8 cellular contexts compared by ENCODE assay signal in genomic region chr11:115967203-115967602, GRCh38.
A peak's percentile ranks its signal among the peaks of the same experiment; 100 is the strongest.
DNase-seq lines count a peak whose midpoint lies in the region; TF ChIP-seq lines count a peak whose summit lies in the region.
"Not testable (repeated sequence)": the region's sequence is repeated elsewhere in the genome, so short reads cannot be mapped to it uniquely, and the experiment has no call there.

No MANE protein-coding gene starts in this region.

- POLR2A ChIA-PET in Caco-2 (lab: Charles Lee): not testable (repeated sequence)

- not testable (repeated sequence) for H3K9ac ChIP-seq in iPS-18a (ENCODE audit: low read length); smooth muscle cell (ENCODE audit: low read depth)

- not testable (repeated sequence) for H3K79me2 ChIP-seq in smooth muscle cell (ENCODE audit: low read depth)

- not testable (repeated sequence) for H3K4me3 Mint-ChIP-seq in Caco-2 (ENCODE audit: unreplicated experiment)
- peak overlapping the region; percentile 24 for H3K4me3 Mint-ChIP-seq in mesothelial cell of epicardium

- H3K27ac ChIP-seq in iPS-18a (ENCODE audit: low read length); smooth muscle cell (ENCODE audit: low read depth): not testable (repeated sequence)

- not testable (repeated sequence) for H3K9me3 ChIP-seq in Caco-2; iPS-18a (ENCODE audit: control insufficient read depth, low read depth, low read length); smooth muscle cell (replicated peaks; ENCODE audit: low read depth)

- not testable (repeated sequence) for H3K36me3 ChIP-seq in Caco-2 (ENCODE audit: control insufficient read depth, insufficient read depth, low read length); H7 (replicated peaks; ENCODE audit: control insufficient read depth, insufficient read depth, low read length); iPS-18a (ENCODE audit: control insufficient read depth, low read depth, low read length); smooth muscle cell (ENCODE audit: low read depth)

- H3K4me2 ChIP-seq in smooth muscle cell: peak overlapping the region; percentile 74

- H3K4me3 ChIP-seq in Caco-2 (ENCODE audit: low read depth, low read length); smooth muscle cell: not testable (repeated sequence)
- H3K4me3 ChIP-seq in H7 (ENCODE audit: insufficient read depth, low read depth, low read length) (peak overlapping the region; percentile 3; the same call in 1 of the 2 replicates), iPS-18a (ENCODE audit: low read length) (peak overlapping the region; percentile 36)

- H3K27ac Mint-ChIP-seq in Caco-2 (ENCODE audit: unreplicated experiment); mesothelial cell of epicardium: not testable (repeated sequence)

- CTCF ChIA-PET in Caco-2 (lab: Charles Lee): not testable (repeated sequence)

- H3K9me3 Mint-ChIP-seq in Caco-2 (ENCODE audit: unreplicated experiment): not testable (repeated sequence)
- H3K9me3 Mint-ChIP-seq in mesothelial cell of epicardium: peaks cover 20% of the 10 kb centered on the region

- H3K4me1 ChIP-seq in Caco-2; iPS-18a (ENCODE audit: control insufficient read depth, low read depth, low read length); smooth muscle cell (ENCODE audit: low read depth): not testable (repeated sequence)

- intact Hi-C loops in Caco-2 (cut with micrococcal nuclease; ENCODE audit: unreplicated experiment): not testable (repeated sequence)

- H3K4me1 Mint-ChIP-seq in Caco-2 (ENCODE audit: low read depth, unreplicated experiment); mesothelial cell of epicardium: not testable (repeated sequence)

- H3F3A ChIP-seq in smooth muscle cell (ENCODE audit: low read depth): not testable (repeated sequence)

- H2AFZ ChIP-seq in smooth muscle cell (ENCODE audit: low read depth): not testable (repeated sequence)

- DNase-seq in Caco-2 (peak; percentile 54 to 60), NCI-H146 (lab: John Stamatoyannopoulos, UW) (peak; percentile 60), NCI-H748 (lab: John Stamatoyannopoulos, UW; ENCODE audit: unreplicated experiment) (peak; percentile 90), ecto neural progenitor cell (ENCODE audit: low spot score) (peak; percentile 73)
- DNase-seq in H7; mesothelial cell of epicardium (ENCODE audit: low spot score in 2 of 2, unreplicated experiment in 2 of 2); smooth muscle cell (lab: John Stamatoyannopoulos, UW; ENCODE audit: unreplicated experiment): not testable (repeated sequence)

- TF ChIP-seq CTCF in Caco-2 (IDR thresholded peaks at IDR 0.05; ENCODE audit: insufficient read depth in 1 of 2, low read depth in 1 of 2, low read length in 1 of 2, severe bottlenecking in 1 of 2, unreplicated experiment in 1 of 2); mesothelial cell of epicardium (IDR thresholded peaks at IDR 0.05; ENCODE audit: unreplicated experiment); smooth muscle cell (IDR thresholded peaks at IDR 0.05; ENCODE audit: borderline replicate concordance, insufficient read depth, poor library complexity, severe bottlenecking): not testable (repeated sequence)

- H3K36me3 Mint-ChIP-seq in Caco-2 (ENCODE audit: insufficient read depth, unreplicated experiment); mesothelial cell of epicardium: not testable (repeated sequence)

- not testable (repeated sequence) for H3K27me3 ChIP-seq in Caco-2 (replicated peaks; ENCODE audit: control insufficient read depth, insufficient read depth, low read length); H7 (ENCODE audit: control insufficient read depth, insufficient read depth, low read length); smooth muscle cell (ENCODE audit: low read depth)
- peaks cover 63% of the 10 kb centered on the region for H3K27me3 ChIP-seq in iPS-18a (ENCODE audit: control insufficient read depth, insufficient read depth, low read length)

- H4K20me1 ChIP-seq in smooth muscle cell (ENCODE audit: low read depth): not testable (repeated sequence)

- 47% methylated on average over 9 of the region's 9 CpGs for WGBS in smooth muscle cell (ENCODE audit: low lambda C conversion rate)

- BruUV-seq in Caco-2 (replicated peaks; lab: Mats Ljungman, UMichigan): not testable (repeated sequence)

- H3K27me3 Mint-ChIP-seq in Caco-2 (ENCODE audit: insufficient read depth, unreplicated experiment): not testable (repeated sequence)
- peaks cover 12% of the 10 kb centered on the region for H3K27me3 Mint-ChIP-seq in mesothelial cell of epicardium (ENCODE audit: low read depth)
